In genomic region chr11:125494601-125494986, GRCh38 we compare ENCODE assay signal across 1 cellular context.
A peak's percentile ranks its signal among the peaks of the same experiment; 100 is the strongest.
TF ChIP-seq lines count a peak whose summit lies in the region.

No MANE protein-coding gene starts in this region.

TF ChIP-seq in GM12878, 131 proteins besides CTCF, POLR2A, EP300 and RAD21:
- TF ChIP-seq BHLHE40 (IDR thresholded peaks at IDR 0.05; ENCODE audit: borderline replicate concordance in 1 of 2, low read depth in 2 of 2, low read length in 1 of 2) (0 out of 4 replicates have a peak, but pooled peaks of 1 of the 2 experiments have one; percentile 3), ATF7 (IDR thresholded peaks at IDR 0.05; ENCODE audit: low read depth) (no peak)
